In the genomic region with DNA sequence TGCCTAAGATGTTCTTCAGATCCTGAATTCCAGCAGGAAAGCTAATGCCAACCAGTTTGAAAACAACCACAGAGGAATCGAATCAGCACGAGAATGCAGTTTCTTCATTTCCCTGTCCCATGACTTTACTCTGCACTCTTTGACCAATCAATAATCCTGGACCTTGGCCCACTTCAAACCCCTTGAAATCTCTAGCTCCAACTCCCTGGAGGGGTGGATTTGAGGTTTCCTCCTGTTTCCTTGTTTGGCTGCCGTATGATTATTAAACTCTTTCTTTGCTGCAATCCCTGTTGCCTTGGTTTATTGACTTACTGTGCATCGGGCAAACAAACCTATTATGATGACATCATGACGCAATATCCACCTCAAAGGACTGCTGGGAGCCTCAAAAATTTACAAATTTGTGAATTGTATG, we compare ENCODE assay signal across 1 cellular context.
A peak's percentile ranks its signal among the peaks of the same experiment; 100 is the strongest.
TF ChIP-seq lines count a peak whose summit lies in the region.

No MANE protein-coding gene starts in this region.

TF ChIP-seq in HepG2, 621 proteins besides CTCF, POLR2A, EP300 and RAD21 (continued from another document and continues in another):
- no peak for TF ChIP-seq ZNF253 (CRISPR knock-in tag; IDR thresholded peaks at IDR 0.05; ENCODE audit: borderline replicate concordance)
- TF ChIP-seq, protein P1, sequence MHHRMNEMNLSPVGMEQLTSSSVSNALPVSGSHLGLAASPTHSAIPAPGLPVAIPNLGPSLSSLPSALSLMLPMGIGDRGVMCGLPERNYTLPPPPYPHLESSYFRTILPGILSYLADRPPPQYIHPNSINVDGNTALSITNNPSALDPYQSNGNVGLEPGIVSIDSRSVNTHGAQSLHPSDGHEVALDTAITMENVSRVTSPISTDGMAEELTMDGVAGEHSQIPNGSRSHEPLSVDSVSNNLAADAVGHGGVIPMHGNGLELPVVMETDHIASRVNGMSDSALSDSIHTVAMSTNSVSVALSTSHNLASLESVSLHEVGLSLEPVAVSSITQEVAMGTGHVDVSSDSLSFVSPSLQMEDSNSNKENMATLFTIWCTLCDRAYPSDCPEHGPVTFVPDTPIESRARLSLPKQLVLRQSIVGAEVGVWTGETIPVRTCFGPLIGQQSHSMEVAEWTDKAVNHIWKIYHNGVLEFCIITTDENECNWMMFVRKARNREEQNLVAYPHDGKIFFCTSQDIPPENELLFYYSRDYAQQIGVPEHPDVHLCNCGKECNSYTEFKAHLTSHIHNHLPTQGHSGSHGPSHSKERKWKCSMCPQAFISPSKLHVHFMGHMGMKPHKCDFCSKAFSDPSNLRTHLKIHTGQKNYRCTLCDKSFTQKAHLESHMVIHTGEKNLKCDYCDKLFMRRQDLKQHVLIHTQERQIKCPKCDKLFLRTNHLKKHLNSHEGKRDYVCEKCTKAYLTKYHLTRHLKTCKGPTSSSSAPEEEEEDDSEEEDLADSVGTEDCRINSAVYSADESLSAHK (CRISPR knock-in tag; IDR thresholded peaks at IDR 0.05; ENCODE audit: borderline replicate concordance): no peak
- TF ChIP-seq MIER3 (CRISPR knock-in tag; IDR thresholded peaks at IDR 0.05; ENCODE audit: borderline replicate concordance): no peak; the same call in 1 of the 2 replicates
- peak; percentile 85 for TF ChIP-seq ARID3A (IDR thresholded peaks at IDR 0.05; ENCODE audit: low read depth, low read length)
- TF ChIP-seq RFX3 (CRISPR knock-in tag; IDR thresholded peaks at IDR 0.05): no peak
- no peak for TF ChIP-seq PLSCR1 (CRISPR knock-in tag; IDR thresholded peaks at IDR 0.05; ENCODE audit: borderline replicate concordance)
- TF ChIP-seq ZBTB21 (CRISPR knock-in tag; IDR thresholded peaks at IDR 0.05): peak; percentile 95
- TF ChIP-seq ZNF263 (CRISPR knock-in tag; IDR thresholded peaks at IDR 0.05): no peak
- TF ChIP-seq, protein P2, sequence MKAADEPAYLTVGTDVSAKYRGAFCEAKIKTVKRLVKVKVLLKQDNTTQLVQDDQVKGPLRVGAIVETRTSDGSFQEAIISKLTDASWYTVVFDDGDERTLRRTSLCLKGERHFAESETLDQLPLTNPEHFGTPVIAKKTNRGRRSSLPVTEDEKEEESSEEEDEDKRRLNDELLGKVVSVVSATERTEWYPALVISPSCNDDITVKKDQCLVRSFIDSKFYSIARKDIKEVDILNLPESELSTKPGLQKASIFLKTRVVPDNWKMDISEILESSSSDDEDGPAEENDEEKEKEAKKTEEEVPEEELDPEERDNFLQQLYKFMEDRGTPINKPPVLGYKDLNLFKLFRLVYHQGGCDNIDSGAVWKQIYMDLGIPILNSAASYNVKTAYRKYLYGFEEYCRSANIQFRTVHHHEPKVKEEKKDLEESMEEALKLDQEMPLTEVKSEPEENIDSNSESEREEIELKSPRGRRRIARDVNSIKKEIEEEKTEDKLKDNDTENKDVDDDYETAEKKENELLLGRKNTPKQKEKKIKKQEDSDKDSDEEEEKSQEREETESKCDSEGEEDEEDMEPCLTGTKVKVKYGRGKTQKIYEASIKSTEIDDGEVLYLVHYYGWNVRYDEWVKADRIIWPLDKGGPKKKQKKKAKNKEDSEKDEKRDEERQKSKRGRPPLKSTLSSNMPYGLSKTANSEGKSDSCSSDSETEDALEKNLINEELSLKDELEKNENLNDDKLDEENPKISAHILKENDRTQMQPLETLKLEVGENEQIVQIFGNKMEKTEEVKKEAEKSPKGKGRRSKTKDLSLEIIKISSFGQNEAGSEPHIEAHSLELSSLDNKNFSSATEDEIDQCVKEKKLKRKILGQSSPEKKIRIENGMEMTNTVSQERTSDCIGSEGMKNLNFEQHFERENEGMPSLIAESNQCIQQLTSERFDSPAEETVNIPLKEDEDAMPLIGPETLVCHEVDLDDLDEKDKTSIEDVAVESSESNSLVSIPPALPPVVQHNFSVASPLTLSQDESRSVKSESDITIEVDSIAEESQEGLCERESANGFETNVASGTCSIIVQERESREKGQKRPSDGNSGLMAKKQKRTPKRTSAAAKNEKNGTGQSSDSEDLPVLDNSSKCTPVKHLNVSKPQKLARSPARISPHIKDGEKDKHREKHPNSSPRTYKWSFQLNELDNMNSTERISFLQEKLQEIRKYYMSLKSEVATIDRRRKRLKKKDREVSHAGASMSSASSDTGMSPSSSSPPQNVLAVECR (CRISPR knock-in tag; IDR thresholded peaks at IDR 0.05; ENCODE audit: borderline replicate concordance): no peak; the same call in 1 of the 2 replicates
- TF ChIP-seq KDM2A (CRISPR knock-in tag; IDR thresholded peaks at IDR 0.05; ENCODE audit: borderline replicate concordance, low read depth): peak; percentile 54
- TF ChIP-seq ZNF44 (CRISPR knock-in tag; IDR thresholded peaks at IDR 0.05): no peak
- TF ChIP-seq ZNF33B (CRISPR knock-in tag; IDR thresholded peaks at IDR 0.05): no peak
- no peak for TF ChIP-seq ATF6 (CRISPR knock-in tag; conservative IDR thresholded peaks at IDR 0.05)
- 0 out of 2 replicates have a peak, but pooled peaks have one; percentile 1 for TF ChIP-seq MAFF (IDR thresholded peaks at IDR 0.05; ENCODE audit: low read depth, low read length)
- no peak for TF ChIP-seq ZFP1 (CRISPR knock-in tag; IDR thresholded peaks at IDR 0.05)
- no peak for TF ChIP-seq BATF2 (CRISPR knock-in tag; IDR thresholded peaks at IDR 0.05)
- TF ChIP-seq ZNF841 (CRISPR knock-in tag; IDR thresholded peaks at IDR 0.05; ENCODE audit: borderline replicate concordance): no peak
- TF ChIP-seq GZF1 (CRISPR knock-in tag; IDR thresholded peaks at IDR 0.05): no peak
- no peak for TF ChIP-seq ZNF616 (CRISPR knock-in tag; IDR thresholded peaks at IDR 0.05; ENCODE audit: low read depth)
- TF ChIP-seq ETV6 (CRISPR knock-in tag; conservative IDR thresholded peaks at IDR 0.05): no peak
- 0 out of 2 replicates have a peak, but pooled peaks have one; percentile 6 for TF ChIP-seq SP5 (CRISPR knock-in tag; IDR thresholded peaks at IDR 0.05; ENCODE audit: borderline replicate concordance, low read depth)
- TF ChIP-seq, protein P3, sequence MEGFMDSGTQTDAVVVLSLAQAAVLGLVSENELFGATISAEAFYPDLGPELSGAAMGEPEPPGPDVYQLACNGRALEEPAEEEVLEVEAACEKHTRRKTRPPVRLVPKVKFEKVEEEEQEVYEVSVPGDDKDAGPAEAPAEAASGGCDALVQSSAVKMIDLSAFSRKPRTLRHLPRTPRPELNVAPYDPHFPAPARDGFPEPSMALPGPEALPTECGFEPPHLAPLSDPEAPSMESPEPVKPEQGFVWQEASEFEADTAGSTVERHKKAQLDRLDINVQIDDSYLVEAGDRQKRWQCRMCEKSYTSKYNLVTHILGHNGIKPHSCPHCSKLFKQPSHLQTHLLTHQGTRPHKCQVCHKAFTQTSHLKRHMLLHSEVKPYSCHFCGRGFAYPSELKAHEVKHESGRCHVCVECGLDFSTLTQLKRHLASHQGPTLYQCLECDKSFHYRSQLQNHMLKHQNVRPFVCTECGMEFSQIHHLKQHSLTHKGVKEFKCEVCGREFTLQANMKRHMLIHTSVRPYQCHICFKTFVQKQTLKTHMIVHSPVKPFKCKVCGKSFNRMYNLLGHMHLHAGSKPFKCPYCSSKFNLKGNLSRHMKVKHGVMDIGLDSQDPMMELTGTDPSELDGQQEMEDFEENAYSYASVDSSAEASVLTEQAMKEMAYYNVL (CRISPR knock-in tag; IDR thresholded peaks at IDR 0.05; ENCODE audit: borderline replicate concordance): peak; percentile 81; the same call in 1 of the 2 replicates
- peak; percentile 54; the same call in 1 of the 2 replicates for TF ChIP-seq ZMYM2 (CRISPR knock-in tag; IDR thresholded peaks at IDR 0.05)
- no peak for TF ChIP-seq MXI1 (IDR thresholded peaks at IDR 0.05; ENCODE audit: borderline replicate concordance, low read depth, low read length)
- peak; percentile 72 for TF ChIP-seq ATF1 (CRISPR knock-in tag; IDR thresholded peaks at IDR 0.05)
- TF ChIP-seq ZNF512 (CRISPR knock-in tag; IDR thresholded peaks at IDR 0.05): no peak
- TF ChIP-seq FOXA3 (CRISPR knock-in tag; IDR thresholded peaks at IDR 0.05): peak; percentile 89
- no peak for TF ChIP-seq RFX1 (IDR thresholded peaks at IDR 0.05)
- TF ChIP-seq ZNF709 (CRISPR knock-in tag; IDR thresholded peaks at IDR 0.05): no peak
- no peak for TF ChIP-seq ETV5 (CRISPR knock-in tag; IDR thresholded peaks at IDR 0.05; ENCODE audit: borderline replicate concordance)
- no peak for TF ChIP-seq ZNF335 (CRISPR knock-in tag; IDR thresholded peaks at IDR 0.05)
- TF ChIP-seq ZNF274 (CRISPR knock-in tag; IDR thresholded peaks at IDR 0.05): no peak
- no peak for TF ChIP-seq ZNF713 (CRISPR knock-in tag; IDR thresholded peaks at IDR 0.05)
- no peak for TF ChIP-seq POLR2AphosphoS5 (IDR thresholded peaks at IDR 0.05; ENCODE audit: low read depth, low read length)
- TF ChIP-seq NCOR1 (IDR thresholded peaks at IDR 0.05; ENCODE audit: borderline replicate concordance, low read length): peak; percentile 83; the same call in 1 of the 2 replicates
- TF ChIP-seq, protein P4, sequence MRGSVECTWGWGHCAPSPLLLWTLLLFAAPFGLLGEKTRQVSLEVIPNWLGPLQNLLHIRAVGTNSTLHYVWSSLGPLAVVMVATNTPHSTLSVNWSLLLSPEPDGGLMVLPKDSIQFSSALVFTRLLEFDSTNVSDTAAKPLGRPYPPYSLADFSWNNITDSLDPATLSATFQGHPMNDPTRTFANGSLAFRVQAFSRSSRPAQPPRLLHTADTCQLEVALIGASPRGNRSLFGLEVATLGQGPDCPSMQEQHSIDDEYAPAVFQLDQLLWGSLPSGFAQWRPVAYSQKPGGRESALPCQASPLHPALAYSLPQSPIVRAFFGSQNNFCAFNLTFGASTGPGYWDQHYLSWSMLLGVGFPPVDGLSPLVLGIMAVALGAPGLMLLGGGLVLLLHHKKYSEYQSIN (CRISPR knock-in tag; IDR thresholded peaks at IDR 0.05; ENCODE audit: borderline replicate concordance): no peak
- TF ChIP-seq, protein P5, sequence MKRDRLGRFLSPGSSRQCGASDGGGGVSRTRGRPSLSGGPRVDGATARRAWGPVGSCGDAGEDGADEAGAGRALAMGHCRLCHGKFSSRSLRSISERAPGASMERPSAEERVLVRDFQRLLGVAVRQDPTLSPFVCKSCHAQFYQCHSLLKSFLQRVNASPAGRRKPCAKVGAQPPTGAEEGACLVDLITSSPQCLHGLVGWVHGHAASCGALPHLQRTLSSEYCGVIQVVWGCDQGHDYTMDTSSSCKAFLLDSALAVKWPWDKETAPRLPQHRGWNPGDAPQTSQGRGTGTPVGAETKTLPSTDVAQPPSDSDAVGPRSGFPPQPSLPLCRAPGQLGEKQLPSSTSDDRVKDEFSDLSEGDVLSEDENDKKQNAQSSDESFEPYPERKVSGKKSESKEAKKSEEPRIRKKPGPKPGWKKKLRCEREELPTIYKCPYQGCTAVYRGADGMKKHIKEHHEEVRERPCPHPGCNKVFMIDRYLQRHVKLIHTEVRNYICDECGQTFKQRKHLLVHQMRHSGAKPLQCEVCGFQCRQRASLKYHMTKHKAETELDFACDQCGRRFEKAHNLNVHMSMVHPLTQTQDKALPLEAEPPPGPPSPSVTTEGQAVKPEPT (CRISPR knock-in tag; IDR thresholded peaks at IDR 0.05; ENCODE audit: low read depth): no peak
- TF ChIP-seq TCF12 (IDR thresholded peaks at IDR 0.05): no peak
- TF ChIP-seq TCF12 (CRISPR knock-in tag; IDR thresholded peaks at IDR 0.05): 0 out of 2 replicates have a peak, but pooled peaks have one; percentile 35
